16 cellular contexts compared by ENCODE assay signal in genomic region chr15:63933522-63933921, GRCh38.
DNase-seq lines count a peak whose midpoint lies in the region; ATAC-seq and TF ChIP-seq lines count a peak whose summit lies in the region.
"Had no signal": no experiment of that assay in that cellular context is flagged by ENCODE, and none has a peak within 500 bp of the region (broad histone marks: within the 10 kb centered on the region; RNA-seq: fewer than 3 reads in every experiment).

No MANE protein-coding gene starts in this region.

- TF ChIP-seq RAD21 in SK-N-SH (IDR thresholded peaks at IDR 0.05; ENCODE audit: low read length) = no peak

- H3F3A ChIP-seq in SK-N-SH (replicated peaks; ENCODE audit: insufficient read depth) (no peaks in the 10 kb centered on the region), GM23338 (replicated peaks; ENCODE audit: low read depth) (no peaks in the 10 kb centered on the region)

- H3K9me3 Mint-ChIP-seq in GM23338 = no peaks in the 10 kb centered on the region
- H3K9me3 Mint-ChIP-seq: activated T-cell treated with anti-CD3 and anti-CD28 coated beads, Interleukin-2, amount 50 U/mL, for 24 hours had no signal

- H3K27ac ChIP-seq in SK-N-SH (ENCODE audit: low read depth in 2 of 2, low read length in 1 of 2) (no peak overlapping the region), GM23338 (ENCODE audit: low read depth) (no peak overlapping the region)
- H3K27ac ChIP-seq: C4-2B, coronary artery, psoas muscle had no signal

- no peaks in the 10 kb centered on the region for H3K4me1 Mint-ChIP-seq in GM23338

- H3K36me3 ChIP-seq in SK-N-SH (replicated peaks in 1 of 2; ENCODE audit: control insufficient read depth in 1 of 2, insufficient read depth in 2 of 2, low read length in 1 of 2) (no peaks in the 10 kb centered on the region), GM23338 (ENCODE audit: insufficient read depth) (no peaks in the 10 kb centered on the region)

- TF ChIP-seq CTCF in SK-N-SH (IDR thresholded peaks at IDR 0.05) (no peak), fibroblast of pulmonary artery (IDR thresholded peaks at IDR 0.05; ENCODE audit: low read length, missing control alignments) (no peak), GM23338 (conservative IDR thresholded peaks at IDR 0.05; ENCODE audit: low read depth in 2 of 2) (no peak)

- DNase-seq in Caki2 (ENCODE audit: low read depth) (peak; percentile 62), ELR (ENCODE audit: low read depth) (peak; percentile 68), SK-N-SH (no peak), fibroblast of pulmonary artery (ENCODE audit: low read depth) (peak; percentile 48), epidermal melanocyte (ENCODE audit: insufficient read length, low spot score) (no peak), GM23338 (ENCODE audit: low spot score) (no peak), NCI-H128 (lab: John Stamatoyannopoulos, UW; ENCODE audit: unreplicated experiment) (no peak)
- DNase-seq: activated CD4-positive, CD25-positive, alpha-beta regulatory T cell; activated T-cell treated with anti-CD3 and anti-CD28 coated beads, Interleukin-2, amount 50 U/mL, for 24 hours; GOT3; NCI-H1092; psoas muscle; stimulated activated CD4-positive, alpha-beta T cell treated with anti-CD3 and anti-CD28 coated beads, Interleukin-12 subunit alpha, Interleukin-12 subunit beta, amount 100 ng/mL, for 4 hours had no signal

- H3K27ac Mint-ChIP-seq in GM23338 = no peak overlapping the region
- H3K27ac Mint-ChIP-seq: activated T-cell treated with anti-CD3 and anti-CD28 coated beads, Interleukin-2, amount 50 U/mL, for 24 hours had no signal

- no peaks in the 10 kb centered on the region for H3K79me2 ChIP-seq in SK-N-SH (ENCODE audit: insufficient read depth)
- H3K79me2 ChIP-seq in GM23338 (replicated peaks; ENCODE audit: insufficient read depth) = no peaks in the 10 kb centered on the region

- CTCF ChIA-PET in SK-N-SH (lab: Yijun Ruan, JAX) = interaction anchor here (1.6 kb wide), 1 partner anchor 12 kb away, joined by 5 read pairs; no protein-coding TSS in a partner anchor

- no peak overlapping the region for H2AFZ ChIP-seq in SK-N-SH (ENCODE audit: low read depth)
- H2AFZ ChIP-seq in GM23338 = no peak overlapping the region

- no peak overlapping the region for H3K9ac ChIP-seq in SK-N-SH

- H3K9me3 ChIP-seq in SK-N-SH = no peaks in the 10 kb centered on the region
- H3K9me3 ChIP-seq: psoas muscle had no signal

- H3K27me3 ChIP-seq in SK-N-SH (ENCODE audit: insufficient read depth) (no peaks in the 10 kb centered on the region), GM23338 (ENCODE audit: insufficient read depth) (no peaks in the 10 kb centered on the region)

- H3K4me1 ChIP-seq in SK-N-SH (ENCODE audit: control insufficient read depth in 1 of 2, insufficient read depth in 2 of 2, low read depth in 1 of 2, low read length in 1 of 2) (no peaks in the 10 kb centered on the region), GM23338 (ENCODE audit: insufficient read depth) (no peaks in the 10 kb centered on the region)

- no peak for ATAC-seq in GM23338
- ATAC-seq: naive thymus-derived CD4-positive, alpha-beta T cell had no signal

- WGBS in SK-N-SH (ENCODE audit: low lambda C conversion rate) = 70% methylated on average over 5 of the region's 5 CpGs

- in situ Hi-C loops in Caki2 (cut with HindIII; ENCODE audit: low pct_unique_long_range_greater_than_20kb, low sequenced_read_pairs) = no loop called here

- H3K27me3 Mint-ChIP-seq in GM23338 (ENCODE audit: insufficient read depth, low read depth, poor library complexity) = no peaks in the 10 kb centered on the region
- H3K27me3 Mint-ChIP-seq: activated T-cell treated with anti-CD3 and anti-CD28 coated beads, Interleukin-2, amount 50 U/mL, for 24 hours; naive thymus-derived CD4-positive, alpha-beta T cell had no signal

- H3K4me2 ChIP-seq in SK-N-SH = no peak overlapping the region
- no peak overlapping the region for H3K4me2 ChIP-seq in GM23338

- H3K9me2 ChIP-seq in SK-N-SH (no peaks in the 10 kb centered on the region), GM23338 (ENCODE audit: insufficient read depth) (no peaks in the 10 kb centered on the region)

- TF ChIP-seq EP300 in SK-N-SH (IDR thresholded peaks at IDR 0.05; ENCODE audit: borderline replicate concordance in 1 of 2, low read depth in 1 of 2, low read length in 1 of 2) = no peak

- no peaks in the 10 kb centered on the region for H3K36me3 Mint-ChIP-seq in GM23338 (ENCODE audit: low read depth)

- H3K4me3 ChIP-seq in SK-N-SH (ENCODE audit: low read depth in 2 of 2, low read length in 1 of 2) (no peak overlapping the region), fibroblast of pulmonary artery (replicated peaks; ENCODE audit: low read depth, low read length) (no peak overlapping the region), GM23338 (no peak overlapping the region)
- H3K4me3 ChIP-seq: coronary artery, psoas muscle had no signal

- no peaks in the 10 kb centered on the region for H4K20me1 ChIP-seq in SK-N-SH (ENCODE audit: insufficient read depth)
- H4K20me1 ChIP-seq in GM23338 (replicated peaks; ENCODE audit: insufficient read depth) = no peaks in the 10 kb centered on the region

- no peak overlapping the region for H3K4me3 Mint-ChIP-seq in GM23338
- H3K4me3 Mint-ChIP-seq: activated T-cell treated with anti-CD3 and anti-CD28 coated beads, Interleukin-2, amount 50 U/mL, for 24 hours; naive thymus-derived CD4-positive, alpha-beta T cell had no signal

- POLR2A ChIA-PET in SK-N-SH (lab: Yijun Ruan, JAX) = no interaction called here

TF ChIP-seq in SK-N-SH, 30 proteins besides CTCF, POLR2A, EP300 and RAD21 (continues in another document):
- no peak for TF ChIP-seq FOXJ3 (CRISPR knock-in tag; IDR thresholded peaks at IDR 0.05)
- no peak for TF ChIP-seq REST (IDR thresholded peaks at IDR 0.05; ENCODE audit: low read depth, low read length)

TF ChIP-seq in GM23338, 12 proteins besides CTCF, POLR2A, EP300 and RAD21:
- no peak for TF ChIP-seq JUNB (IDR thresholded peaks at IDR 0.05; ENCODE audit: unreplicated experiment)

Comparison
In these comparisons a context has a peak if more than half of its experiments do, and no peak if none do; other contexts are left out.
1. DNase-seq: peak in Caki2 (single experiment), ELR (single experiment) and fibroblast of pulmonary artery (single experiment); none in SK-N-SH (single experiment), epidermal melanocyte (single experiment), GM23338 (single experiment) and NCI-H128 (single experiment).